Comparison of ENCODE assay signal across 7 cellular contexts in genomic region chr11:1257366-1257765, GRCh38. TPM values are rescaled to one million over a fixed set of nuclear protein-coding genes. Genes with fewer than 3 reads are reported as not detected.
"Had no signal": no experiment of that assay in that cellular context is flagged by ENCODE, and none has a peak within 500 bp of the region (broad histone marks: within the 10 kb centered on the region; RNA-seq: fewer than 3 reads in every experiment).

No MANE protein-coding gene starts in this region.

- H3K4me2 ChIP-seq: GM23338 had no signal

- H3K4me3 Mint-ChIP-seq: GM23338, H9, IgD-negative memory B cell had no signal

- H3K4me1 Mint-ChIP-seq: GM23338 had no signal

- ATAC-seq: HepG2 had no signal

- H2AFZ ChIP-seq: GM23338 had no signal

- DNase-seq: H9, HCEC 1CT, KBM-7 had no signal

- H3K27ac Mint-ChIP-seq: GM23338, H9, IgD-negative memory B cell had no signal

- H3K36me3 Mint-ChIP-seq: IgD-negative memory B cell had no signal

- H3K27me3 Mint-ChIP-seq: IgD-negative memory B cell had no signal

- H3K4me3 ChIP-seq: GM23338 had no signal

- H3K27ac ChIP-seq: HL-60 had no signal

RNA-seq across cellular contexts. Expression of gene MUC5B, which starts 34.5 kb away (rescaled TPM):
- total RNA-seq: H9, HepG2 had no signal
- polyA plus RNA-seq: IgD-negative memory B cell had no signal
